17 cellular contexts compared by ENCODE assay signal in genomic region chr10:101132636-101133473, GRCh38. TPM values are rescaled to one million over a fixed set of nuclear protein-coding genes. Genes with fewer than 3 reads are reported as not detected.
DNase-seq lines count a peak whose midpoint lies in the region; ATAC-seq, FAIRE-seq and TF ChIP-seq lines count a peak whose summit lies in the region.
"Had no signal": no experiment of that assay in that cellular context is flagged by ENCODE, and none has a peak within 500 bp of the region (broad histone marks: within the 10 kb centered on the region; RNA-seq: fewer than 3 reads in every experiment).

No MANE protein-coding gene starts in this region.

- H3K79me2 ChIP-seq in HepG2 (ENCODE audit: insufficient read depth, low read length): no peaks in the 10 kb centered on the region

- in situ Hi-C loops in HepG2 (cut with HindIII; ENCODE audit: extremely low pct_ligation_motif_present, low pct_unique_long_range_greater_than_20kb): no loop called here

- H3K36me3 Mint-ChIP-seq in glutamatergic neuron (ENCODE audit: unreplicated experiment): no peaks in the 10 kb centered on the region
- H3K36me3 Mint-ChIP-seq in type B pancreatic cell: no peaks in the 10 kb centered on the region
- H3K36me3 Mint-ChIP-seq: activated CD4-positive, alpha-beta memory T cell treated with anti-CD3 and anti-CD28 coated beads for 36 hours had no signal

- no peak for TF ChIP-seq EP300 in HepG2 (IDR thresholded peaks at IDR 0.05; ENCODE audit: low read depth in 2 of 2, low read length in 2 of 2)
- TF ChIP-seq EP300 in HepG2 (CRISPR knock-in tag; IDR thresholded peaks at IDR 0.05; ENCODE audit: borderline replicate concordance): no peak
- TF ChIP-seq EP300 in esophagus muscularis mucosa (IDR thresholded peaks at IDR 0.05): no peak

- H3K4me2 ChIP-seq in HepG2 (ENCODE audit: low read depth, low read length): peak overlapping the region; percentile 68; the same call in 1 of the 2 replicates

- no peaks in the 10 kb centered on the region for H4K20me1 ChIP-seq in HepG2 (ENCODE audit: insufficient read depth, low read length)

- no TSS peak for BruUV-seq in HepG2 (replicated peaks; lab: Mats Ljungman, UMichigan)

- H3K9ac ChIP-seq in HepG2 (ENCODE audit: insufficient read depth, low read depth, low read length): no peak overlapping the region

- no peak for TF ChIP-seq RAD21 in HepG2 (CRISPR knock-in tag; IDR thresholded peaks at IDR 0.05)

- ATAC-seq in HepG2 (peak; percentile 10; the same call in 2 of the 3 replicates), right lobe of liver (no peak), RWPE2 (ENCODE audit: low read depth) (no peak), GM18861 (IDR thresholded peaks at IDR 0.05; ENCODE audit: unreplicated experiment) (no peak), HG02588 (IDR thresholded peaks at IDR 0.05; ENCODE audit: unreplicated experiment) (no peak)
- ATAC-seq: left cardiac atrium had no signal

- intact Hi-C loops in HepG2 (cut with micrococcal nuclease; ENCODE audit: unreplicated experiment) (no loop called here), right lobe of liver (cut with DNase I) (no loop called here), esophagus muscularis mucosa (cut with DNase I) (no loop called here)

- TF ChIP-seq POLR2A in HepG2 (IDR thresholded peaks at IDR 0.05; ENCODE audit: insufficient read depth in 1 of 2, low read depth in 2 of 2, low read length in 2 of 2) (no peak), right lobe of liver (IDR thresholded peaks at IDR 0.05) (no peak), esophagus muscularis mucosa (IDR thresholded peaks at IDR 0.05; ENCODE audit: low read depth) (no peak)

- no peaks in the 10 kb centered on the region for H3K36me3 ChIP-seq in HepG2 (replicated peaks in 1 of 2; ENCODE audit: control insufficient read depth in 1 of 2, insufficient read depth in 2 of 2, low read length in 2 of 2)
- no peaks in the 10 kb centered on the region for H3K36me3 ChIP-seq in right lobe of liver
- no peaks in the 10 kb centered on the region for H3K36me3 ChIP-seq in RWPE2 (ENCODE audit: low read depth)
- H3K36me3 ChIP-seq in esophagus muscularis mucosa: no peaks in the 10 kb centered on the region

- H3K4me3 Mint-ChIP-seq in glutamatergic neuron (ENCODE audit: unreplicated experiment) (peak overlapping the region; percentile 93), type B pancreatic cell (peak overlapping the region; percentile 65)

- H3K4me1 Mint-ChIP-seq in glutamatergic neuron (ENCODE audit: low read depth, unreplicated experiment) (peaks cover 21% of the 10 kb centered on the region), type B pancreatic cell (ENCODE audit: unreplicated experiment) (no peaks in the 10 kb centered on the region)

- H3K4me1 ChIP-seq in HepG2 (ENCODE audit: insufficient read depth, low read length) (peaks cover 33% of the 10 kb centered on the region), right lobe of liver (peaks cover 0 to 24% (median 0%) of the 10 kb centered on the region in 4 donors), RWPE2 (ENCODE audit: insufficient read depth, poor library complexity, severe bottlenecking) (no peaks in the 10 kb centered on the region), esophagus muscularis mucosa (peaks cover 37 to 54% (median 46%) of the 10 kb centered on the region in 4 donors)

- DNase-seq in HepG2 (ENCODE audit: low spot score) (no peak), right lobe of liver (no peak), RWPE2 (ENCODE audit: low spot score) (peak; percentile 45), glutamatergic neuron (no peak), type B pancreatic cell (ENCODE audit: extremely low spot score, unreplicated experiment) (no peak), esophagus muscularis mucosa (ENCODE audit: extremely low spot score) (no peak)
- DNase-seq: activated CD4-positive, alpha-beta memory T cell treated with anti-CD3 and anti-CD28 coated beads for 36 hours; hippocampal formation; left cardiac atrium; NCI-H1436; NCI-H345; SHP77 had no signal

- H3K4me3 ChIP-seq in HepG2 (replicated peaks in 1 of 3; ENCODE audit: insufficient read depth in 1 of 3, low read depth in 2 of 3, low read length in 3 of 3) (no peak overlapping the region), right lobe of liver (no peak overlapping the region), RWPE2 (ENCODE audit: severe bottlenecking) (no peak overlapping the region), esophagus muscularis mucosa (no peak overlapping the region)

- H3K27me3 ChIP-seq in HepG2 (ENCODE audit: control insufficient read depth in 1 of 2, insufficient read depth in 2 of 2, low read length in 2 of 2): peaks cover 19 to 63% of the 10 kb centered on the region in 2 experiments
- H3K27me3 ChIP-seq in right lobe of liver: peaks cover 12 to 58% of the 10 kb centered on the region in 2 donors
- H3K27me3 ChIP-seq in RWPE2 (ENCODE audit: insufficient read depth, poor library complexity, severe bottlenecking): peaks cover 97% of the 10 kb centered on the region
- H3K27me3 ChIP-seq in esophagus muscularis mucosa: peaks cover 6 to 100% (median 72%) of the 10 kb centered on the region in 4 donors

- CTCF ChIA-PET in HepG2 (lab: Yijun Ruan, JAX; ENCODE audit: low intra/inter-chr PET ratio, low total read pairs): no interaction called here

- no peak overlapping the region for H3K27ac Mint-ChIP-seq in glutamatergic neuron (ENCODE audit: unreplicated experiment)
- no peak overlapping the region for H3K27ac Mint-ChIP-seq in type B pancreatic cell
- H3K27ac Mint-ChIP-seq: activated CD4-positive, alpha-beta memory T cell treated with anti-CD3 and anti-CD28 coated beads for 36 hours had no signal

- WGBS in HepG2 (ENCODE audit: low lambda C conversion rate): 24% methylated on average over 16 of the region's 24 CpGs
- WGBS in right lobe of liver (ENCODE audit: insufficient coverage, low coverage, low lambda C conversion rate, missing lambda C conversion rate): 11% methylated on average over 10 of the region's 24 CpGs
- WGBS in esophagus muscularis mucosa: 33% methylated on average over 23 of the region's 24 CpGs

- POLR2A ChIA-PET in HepG2 (lab: Yijun Ruan, JAX): no interaction called here

- no peak overlapping the region for H2AFZ ChIP-seq in HepG2 (ENCODE audit: low read length)

- H3K27ac ChIP-seq in HepG2 (ENCODE audit: extremely low read length, insufficient read depth, low read length) (no peak overlapping the region), right lobe of liver (no peak overlapping the region), RWPE2 (ENCODE audit: poor library complexity, severe bottlenecking) (no peak overlapping the region), esophagus muscularis mucosa (replicated peaks in 1 of 4) (no peak overlapping the region)

- H3K9me3 ChIP-seq in HepG2 (ENCODE audit: low read length) (no peaks in the 10 kb centered on the region), right lobe of liver (no peaks in the 10 kb centered on the region), RWPE2 (ENCODE audit: severe bottlenecking) (no peaks in the 10 kb centered on the region), esophagus muscularis mucosa (no peaks in the 10 kb centered on the region)

- no peak for FAIRE-seq in HepG2 (lab: Jason Lieb, UNC)
- FAIRE-seq: bronchial epithelial cell had no signal

- H3K9me3 Mint-ChIP-seq in glutamatergic neuron (ENCODE audit: unreplicated experiment): peaks cover 26% of the 10 kb centered on the region
- H3K9me3 Mint-ChIP-seq in type B pancreatic cell: no peaks in the 10 kb centered on the region
- H3K9me3 Mint-ChIP-seq: activated CD4-positive, alpha-beta memory T cell treated with anti-CD3 and anti-CD28 coated beads for 36 hours had no signal

- no peak for TF ChIP-seq CTCF in HepG2 (CRISPR knock-in tag; IDR thresholded peaks at IDR 0.05)
- TF ChIP-seq CTCF in right lobe of liver (IDR thresholded peaks at IDR 0.05): no peak
- TF ChIP-seq CTCF in RWPE2 (IDR thresholded peaks at IDR 0.05; ENCODE audit: poor library complexity, severe bottlenecking): no peak
- TF ChIP-seq CTCF in glutamatergic neuron (IDR thresholded peaks at IDR 0.05; ENCODE audit: partially characterized antibody, unreplicated experiment): no peak
- no peak for TF ChIP-seq CTCF in type B pancreatic cell (conservative IDR thresholded peaks at IDR 0.05)
- TF ChIP-seq CTCF in esophagus muscularis mucosa (IDR thresholded peaks at IDR 0.05): no peak

- peaks cover 45% of the 10 kb centered on the region for H3K27me3 Mint-ChIP-seq in glutamatergic neuron (ENCODE audit: unreplicated experiment)
- peaks cover 94% of the 10 kb centered on the region for H3K27me3 Mint-ChIP-seq in type B pancreatic cell

TF ChIP-seq in HepG2, 621 proteins besides CTCF, POLR2A, EP300 and RAD21:
- peak; percentile 12; the same call in 1 of the 2 replicates for TF ChIP-seq EZH2 (conservative IDR thresholded peaks at IDR 0.05; ENCODE audit: low read depth, low read length)
- TF ChIP-seq KLF15 (CRISPR knock-in tag; IDR thresholded peaks at IDR 0.05; ENCODE audit: borderline replicate concordance): no peak
TF ChIP-seq in HepG2: peak in this region for 1.

RNA-seq across cellular contexts. Expression of gene TLX1, which starts 1.8 kb away (rescaled TPM):
- total RNA-seq in HepG2 (2016; rRNA removed; fragmentation: Illumina TruSeq; extraction: Trizol) (0.07 TPM in 2 replicates), right lobe of liver (under 1 TPM; 0.12 to 0.60 (median 0.27) TPM), glutamatergic neuron (ENCODE audit: unreplicated experiment) (14.3 TPM), type B pancreatic cell (ENCODE audit: low replicate concordance) (0.10 and 0.17 TPM in 2 replicates), esophagus muscularis mucosa (not detected)
- not detected in 2 replicates for total RNA-seq in HepG2 (2016; cell fraction: cytosol; rRNA removed; fragmentation: Illumina TruSeq; extraction: Trizol; ENCODE audit: low read depth)
- total RNA-seq in HepG2 (2016; cell fraction: insoluble cytoplasmic fraction; rRNA removed; fragmentation: Illumina TruSeq; extraction: Trizol): 0.09 TPM in 1 of 2 replicates, not detected in the other
- 0.10 TPM in 1 of 2 replicates, not detected in the other for total RNA-seq in HepG2 (2016; cell fraction: membrane; rRNA removed; fragmentation: Illumina TruSeq; extraction: Trizol)
- 0.13 and 0.22 TPM in 2 replicates for total RNA-seq in HepG2 (2016; cell fraction: nucleus; rRNA removed; fragmentation: Illumina TruSeq; extraction: Trizol)
- 0.20 and 0.26 TPM in 2 replicates for polyA plus RNA-seq in HepG2 (2011; rRNA removed)
- 0.15 and 0.16 TPM in 2 replicates for polyA plus RNA-seq in HepG2 (2011; cell fraction: cytosol; rRNA removed)
- 0.87 and 1.6 TPM in 2 replicates for polyA plus RNA-seq in HepG2 (2011; cell fraction: nucleus; rRNA removed)
- 0.09 and 0.21 TPM in 2 replicates for polyA plus RNA-seq in HepG2 (2012)
- polyA plus RNA-seq in HepG2 (2016; cell fraction: cytosol; fragmentation: Illumina TruSeq; extraction: Trizol; ENCODE audit: low read depth): 0.05 and 0.09 TPM in 2 replicates
- 0.08 TPM in 1 of 2 replicates, not detected in the other for polyA plus RNA-seq in HepG2 (2016; cell fraction: insoluble cytoplasmic fraction; fragmentation: Illumina TruSeq; extraction: Trizol; ENCODE audit: low read depth)
- polyA plus RNA-seq in HepG2 (2016; cell fraction: membrane; fragmentation: Illumina TruSeq; extraction: Trizol; ENCODE audit: low read depth): 0.16 TPM in 1 of 2 replicates, not detected in the other
- not detected in 2 replicates for polyA plus RNA-seq in HepG2 (2016; cell fraction: nucleus; fragmentation: Illumina TruSeq; extraction: Trizol; ENCODE audit: insufficient read depth, low read depth)
- 1.3 TPM in 1 of 2 replicates, not detected in the other for polyA minus RNA-seq in HepG2 (2011; rRNA and poly(A)+ RNA removed; ENCODE audit: low replicate concordance)
- polyA minus RNA-seq in HepG2 (2011; cell fraction: cytosol; rRNA and poly(A)+ RNA removed): not detected in 2 replicates
- polyA minus RNA-seq in HepG2 (2011; cell fraction: nucleus; rRNA and poly(A)+ RNA removed): 0.13 TPM in 1 of 2 replicates, not detected in the other
- total RNA-seq: activated CD4-positive, alpha-beta memory T cell treated with anti-CD3 and anti-CD28 coated beads for 36 hours; bronchial epithelial cell; HT-29; subcutaneous adipose tissue had no signal
